Comparison of ENCODE assay signal across 8 cellular contexts in the genomic region with DNA sequence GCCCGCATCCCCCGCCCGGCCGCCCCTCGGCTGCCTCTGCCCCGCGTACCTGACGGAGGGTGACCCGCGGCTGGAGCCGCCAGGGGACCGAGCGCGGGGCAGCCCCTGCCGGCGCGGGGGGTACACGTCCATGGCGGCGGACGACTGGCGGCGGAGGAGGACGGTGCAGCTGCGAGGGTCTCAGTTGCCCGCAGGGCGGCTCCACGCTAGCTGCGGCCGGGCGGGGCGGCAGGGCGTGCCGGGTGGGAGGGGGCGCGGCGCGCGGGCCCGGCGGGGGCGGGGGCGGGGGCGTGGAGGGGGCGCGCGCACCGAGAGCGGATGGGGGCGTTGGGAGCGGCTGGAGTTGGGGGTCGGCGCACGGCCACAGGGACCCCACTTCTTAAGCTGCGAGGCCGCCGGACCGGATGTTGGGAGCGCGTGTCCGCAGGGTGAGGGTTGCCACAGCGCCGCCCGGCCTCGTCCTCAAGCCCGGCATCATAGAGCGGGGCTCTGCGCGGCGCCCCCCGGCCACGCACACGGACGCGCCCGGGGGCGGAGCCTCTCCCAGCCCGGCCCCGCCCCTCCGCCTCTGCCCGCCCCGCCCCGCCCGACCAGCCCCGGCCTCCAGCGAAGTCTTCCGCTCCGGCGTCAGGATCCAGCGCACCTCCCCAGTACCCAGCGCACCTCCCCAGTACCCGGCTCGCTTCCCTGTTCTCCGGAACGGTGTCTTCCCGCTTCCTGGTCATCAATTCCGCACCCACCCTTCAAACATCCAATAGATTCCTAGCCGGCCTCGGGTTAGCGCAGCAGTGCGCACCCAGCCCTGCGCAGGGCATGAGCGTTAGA. TPM values are rescaled to one million over a fixed set of nuclear protein-coding genes. Genes with fewer than 3 reads are reported as not detected.
A peak's percentile ranks its signal among the peaks of the same experiment; 100 is the strongest.
DNase-seq lines count a peak whose midpoint lies in the region; ATAC-seq and TF ChIP-seq lines count a peak whose summit lies in the region.

A gene (minus strand): TSS at position 244 of the 825 bp plus-strand sequence. CDS start 112 bp downstream, at position 132.

- peak within 1 kb of the TSS; percentile 91 for H3K9ac ChIP-seq in adipocyte (ENCODE audit: low read length)

- peak; percentile 43 for ATAC-seq in GM19463 (IDR thresholded peaks at IDR 0.05; ENCODE audit: unreplicated experiment)

- DNase-seq in LNCaP clone FGC (ENCODE audit: low read depth) (no peak), SW 1271 (lab: John Stamatoyannopoulos, UW) (peak; percentile 61 to 82), adipocyte (ENCODE audit: low read depth) (peak; percentile 93), cardiac septum (ENCODE audit: low spot score) (peak; percentile 87), pons (ENCODE audit: low spot score) (peak; percentile 60), tibial artery (peak; percentile 68 to 85)

- no peaks in the 10 kb centered on the region for H3K9me3 ChIP-seq in adipocyte (ENCODE audit: control insufficient read depth, low read length)
- H3K9me3 ChIP-seq in tibial artery = no peaks in the 10 kb centered on the region

- peak; percentile 27 for TF ChIP-seq CTCF in C4-2B (conservative IDR thresholded peaks at IDR 0.05)
- TF ChIP-seq CTCF in LNCaP clone FGC (IDR thresholded peaks at IDR 0.05; ENCODE audit: control insufficient read depth, extremely low read depth, insufficient read depth) = peak; percentile 35
- peak in 1 of 2 experiments; percentile 63 for TF ChIP-seq CTCF in tibial artery (IDR thresholded peaks at IDR 0.05)

- peak within 1 kb of the TSS; percentile 75 for H3K4me3 ChIP-seq in LNCaP clone FGC (ENCODE audit: low read depth, low read length)
- H3K4me3 ChIP-seq in adipocyte (ENCODE audit: low read length) = peak within 1 kb of the TSS; percentile 94
- peak within 1 kb of the TSS; percentile 74 to 99 for H3K4me3 ChIP-seq in tibial artery

- H3K27ac ChIP-seq in C4-2B (peak within 1 kb of the TSS; percentile 11; the same call in 1 of the 2 replicates), tibial artery (peak within 1 kb of the TSS; percentile 90 to 98)

- intact Hi-C loops in cardiac septum (cut with DNase I) = loop anchor here (2.0 to 10.0 kb wide), 3 partner anchors 53 to 80 kb away; a partner anchor contains a TSS
- intact Hi-C loops in tibial artery (cut with DNase I; ENCODE audit: low total_unique reads) = loop anchor here (5.0 kb wide), 1 partner anchor 65 kb away; a partner anchor contains a TSS

- H3K36me3 ChIP-seq in adipocyte (ENCODE audit: control insufficient read depth, insufficient read depth, low read length, severe bottlenecking) (no peaks in the 10 kb centered on the region), tibial artery (no peaks in the 10 kb centered on the region)

- H3K4me1 ChIP-seq in adipocyte (ENCODE audit: control insufficient read depth, insufficient read depth, low read length) (peaks cover 5% of the 10 kb centered on the region), tibial artery (peaks cover 0 to 27% (median 17%) of the 10 kb centered on the region in 4 donors)

- no peaks in the 10 kb centered on the region for H3K27me3 ChIP-seq in adipocyte (replicated peaks; ENCODE audit: control insufficient read depth, insufficient read depth, low read length)
- H3K27me3 ChIP-seq in tibial artery = no peaks in the 10 kb centered on the region

RNA-seq across cellular contexts. Expression of the gene that starts here (rescaled TPM):
- 29.1 TPM for total RNA-seq in cardiac septum
